In genomic region chr2:229880892-229881553, GRCh38 we compare ENCODE assay signal across 3 cellular contexts.
TF ChIP-seq lines count a peak whose summit lies in the region.

No MANE protein-coding gene starts in this region.

TF ChIP-seq in liver, 16 proteins besides CTCF, POLR2A, EP300 and RAD21:
- TF ChIP-seq SP1 (IDR thresholded peaks at IDR 0.05): no peak
- TF ChIP-seq NR2F2 (IDR thresholded peaks at IDR 0.05): no peak
- no peak for TF ChIP-seq REST (IDR thresholded peaks at IDR 0.05)
- no peak for TF ChIP-seq FOXA1 (IDR thresholded peaks at IDR 0.05)
- no peak for TF ChIP-seq GABPA (IDR thresholded peaks at IDR 0.05 in 1 of 2, conservative IDR thresholded peaks at IDR 0.05 in 1 of 2)
TF ChIP-seq in liver: peak in this region for 0.

TF ChIP-seq in HepG2, 621 proteins besides CTCF, POLR2A, EP300 and RAD21:
- TF ChIP-seq MEIS1 (CRISPR knock-in tag; IDR thresholded peaks at IDR 0.05; ENCODE audit: borderline replicate concordance) (no peak), ZNF326 (CRISPR knock-in tag; IDR thresholded peaks at IDR 0.05; ENCODE audit: borderline replicate concordance) (no peak), ZNF777 (CRISPR knock-in tag; IDR thresholded peaks at IDR 0.05) (no peak), YY1 (IDR thresholded peaks at IDR 0.05; ENCODE audit: insufficient read depth, insufficient replicate concordance, low read depth, low read length) (no peak), XBP1 (CRISPR knock-in tag; IDR thresholded peaks at IDR 0.05) (no peak), ARNTL (CRISPR knock-in tag; IDR thresholded peaks at IDR 0.05) (no peak), CBX2 (IDR thresholded peaks at IDR 0.05; ENCODE audit: low read depth, low read length) (no peak), CBX2 (CRISPR knock-in tag; IDR thresholded peaks at IDR 0.05; ENCODE audit: low read depth) (no peak), MYNN (CRISPR knock-in tag; IDR thresholded peaks at IDR 0.05; ENCODE audit: low read depth) (no peak), FUBP1 (CRISPR knock-in tag; IDR thresholded peaks at IDR 0.05; ENCODE audit: borderline replicate concordance) (no peak), ZEB1 (IDR thresholded peaks at IDR 0.05; ENCODE audit: insufficient replicate concordance, low read depth) (no peak), MAZ (IDR thresholded peaks at IDR 0.05; ENCODE audit: borderline replicate concordance, low read depth, low read length) (no peak), MAZ (CRISPR knock-in tag; IDR thresholded peaks at IDR 0.05; ENCODE audit: low read depth) (no peak), SMC3 (IDR thresholded peaks at IDR 0.05; ENCODE audit: low read length) (no peak), ZMYM4 (CRISPR knock-in tag; IDR thresholded peaks at IDR 0.05) (no peak), NKX3-1 (CRISPR knock-in tag; IDR thresholded peaks at IDR 0.05) (no peak), ZNF839 (CRISPR knock-in tag; IDR thresholded peaks at IDR 0.05; ENCODE audit: borderline replicate concordance) (no peak), ATF7-NPFF (CRISPR knock-in tag; IDR thresholded peaks at IDR 0.05; ENCODE audit: low read depth) (no peak), PRMT3 (CRISPR knock-in tag; IDR thresholded peaks at IDR 0.05; ENCODE audit: borderline replicate concordance, low read depth) (no peak), MIXL1 (CRISPR knock-in tag; IDR thresholded peaks at IDR 0.05) (no peak)

TF ChIP-seq in WTC11, 78 proteins besides CTCF, POLR2A, EP300 and RAD21:
- TF ChIP-seq, protein P1, sequence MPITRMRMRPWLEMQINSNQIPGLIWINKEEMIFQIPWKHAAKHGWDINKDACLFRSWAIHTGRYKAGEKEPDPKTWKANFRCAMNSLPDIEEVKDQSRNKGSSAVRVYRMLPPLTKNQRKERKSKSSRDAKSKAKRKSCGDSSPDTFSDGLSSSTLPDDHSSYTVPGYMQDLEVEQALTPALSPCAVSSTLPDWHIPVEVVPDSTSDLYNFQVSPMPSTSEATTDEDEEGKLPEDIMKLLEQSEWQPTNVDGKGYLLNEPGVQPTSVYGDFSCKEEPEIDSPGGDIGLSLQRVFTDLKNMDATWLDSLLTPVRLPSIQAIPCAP (CRISPR knock-in tag; IDR thresholded peaks at IDR 0.05): no peak
- TF ChIP-seq, protein P2, sequence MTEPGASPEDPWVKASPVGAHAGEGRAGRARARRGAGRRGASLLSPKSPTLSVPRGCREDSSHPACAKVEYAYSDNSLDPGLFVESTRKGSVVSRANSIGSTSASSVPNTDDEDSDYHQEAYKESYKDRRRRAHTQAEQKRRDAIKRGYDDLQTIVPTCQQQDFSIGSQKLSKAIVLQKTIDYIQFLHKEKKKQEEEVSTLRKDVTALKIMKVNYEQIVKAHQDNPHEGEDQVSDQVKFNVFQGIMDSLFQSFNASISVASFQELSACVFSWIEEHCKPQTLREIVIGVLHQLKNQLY (CRISPR knock-in tag; IDR thresholded peaks at IDR 0.05): no peak
- no peak for TF ChIP-seq ZNF532 (CRISPR knock-in tag; IDR thresholded peaks at IDR 0.05; ENCODE audit: borderline replicate concordance)
